ENCODE assay signal across 8 cellular contexts in the genomic region with DNA sequence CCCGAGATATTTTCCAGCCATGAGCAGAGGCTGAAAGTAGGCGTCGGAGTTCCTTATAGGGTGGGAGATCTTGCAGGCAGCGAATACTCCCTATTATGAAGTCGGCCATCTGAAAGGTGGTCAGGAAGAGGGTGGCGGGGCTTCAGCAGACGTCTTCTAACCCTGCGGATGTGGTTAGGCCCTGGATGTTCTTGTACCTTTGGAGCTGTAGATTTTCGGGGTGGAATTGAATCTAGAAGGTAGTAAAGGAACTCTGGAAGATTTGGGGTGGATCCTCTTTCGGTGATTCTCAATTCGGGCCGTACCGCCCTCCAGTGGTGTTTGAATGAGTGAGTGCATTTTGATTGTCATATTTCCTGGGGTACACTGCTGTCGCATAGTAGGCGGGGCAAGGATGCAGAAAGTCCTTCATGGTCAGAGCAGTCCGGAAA. TPM values are rescaled to one million over a fixed set of nuclear protein-coding genes. Genes with fewer than 3 reads are reported as not detected.
DNase-seq lines count a peak whose midpoint lies in the region; ATAC-seq, FAIRE-seq and TF ChIP-seq lines count a peak whose summit lies in the region.

No MANE protein-coding gene starts in this region.

- ATAC-seq in RWPE2 (ENCODE audit: low read depth), result peak; percentile 69
- ATAC-seq in omental fat pad (ENCODE audit: low FRiP score), result peak; percentile 58

- H3K9me3 ChIP-seq in RWPE2 (ENCODE audit: severe bottlenecking) (no peaks in the 10 kb centered on the region), thymus (ENCODE audit: control insufficient read depth) (no peaks in the 10 kb centered on the region)

- H3K27ac ChIP-seq in RWPE2 (ENCODE audit: poor library complexity, severe bottlenecking) (peak overlapping the region; percentile 89), thymus (ENCODE audit: low read depth) (peak overlapping the region; percentile 96)

- no peak for TF ChIP-seq POLR2A in H54 (IDR thresholded peaks at IDR 0.05; ENCODE audit: low read depth, low read length)

- 0% methylated on average over 16 of the region's 16 CpGs for WGBS in thymus

- TF ChIP-seq CTCF in RWPE2 (IDR thresholded peaks at IDR 0.05; ENCODE audit: poor library complexity, severe bottlenecking) (peak; percentile 80), omental fat pad (IDR thresholded peaks at IDR 0.05) (no peak)

- peak; percentile 32 for DNase-seq in GDM1 (lab: John Stamatoyannopoulos, UW)
- DNase-seq in H54 (ENCODE audit: insufficient read length, low spot score), result peak; percentile 23
- DNase-seq in LHCN-M2 (ENCODE audit: low read depth), result peak; percentile 82
- DNase-seq in RWPE2 (ENCODE audit: low spot score), result no peak
- peak; percentile 88 for DNase-seq in activated effector memory CD4-positive, alpha-beta T cell treated with anti-CD3 and anti-CD28 coated beads, Interleukin-2, amount 50 U/mL, for 16 hours
- DNase-seq in foreskin melanocyte, result peak; percentile 58
- DNase-seq in omental fat pad (ENCODE audit: low spot score), result peak; percentile 45

- peak overlapping the region; percentile 61 for H3K4me3 ChIP-seq in RWPE2 (ENCODE audit: severe bottlenecking)
- H3K4me3 ChIP-seq in thymus (ENCODE audit: low read length), result peak overlapping the region; percentile 72

- H3K36me3 ChIP-seq in RWPE2 (ENCODE audit: low read depth) (peaks cover 34% of the 10 kb centered on the region), thymus (ENCODE audit: control insufficient read depth, insufficient read depth) (no peaks in the 10 kb centered on the region)

- H3K27me3 ChIP-seq in RWPE2 (ENCODE audit: insufficient read depth, poor library complexity, severe bottlenecking), result no peaks in the 10 kb centered on the region
- H3K27me3 ChIP-seq in thymus (ENCODE audit: control insufficient read depth, insufficient read depth), result no peaks in the 10 kb centered on the region

- H3K4me1 ChIP-seq in RWPE2 (ENCODE audit: insufficient read depth, poor library complexity, severe bottlenecking) (peaks cover 6% of the 10 kb centered on the region), thymus (ENCODE audit: control insufficient read depth, insufficient read depth, low read length) (peaks cover 2% of the 10 kb centered on the region)

- FAIRE-seq in H54 (lab: Jason Lieb, UNC), result peak; percentile 48

RNA-seq across cellular contexts. Expression of a gene that starts 0.6 kb away (rescaled TPM):
- total RNA-seq in LHCN-M2 (2014; rRNA removed) (106 and 116 TPM in 2 replicates), omental fat pad (10 to 100 TPM; 26.7 to 37.5 (median 30.7) TPM)
- 27.7 TPM for polyA plus RNA-seq in LHCN-M2 (2012)
- 50.9 TPM for polyA plus RNA-seq in thymus

RNA-seq across cellular contexts. Expression of a gene that starts 48.5 kb away (rescaled TPM):
- total RNA-seq in LHCN-M2 (2014; rRNA removed) (11.3 and 15.7 TPM in 2 replicates), omental fat pad (10 to 100 TPM; 19.8 to 21.8 (median 20.2) TPM)
- 10.1 TPM for polyA plus RNA-seq in LHCN-M2 (2012)
- 12.8 TPM for polyA plus RNA-seq in thymus
